Comparison of ENCODE assay signal across 1 cellular context in the genomic region with DNA sequence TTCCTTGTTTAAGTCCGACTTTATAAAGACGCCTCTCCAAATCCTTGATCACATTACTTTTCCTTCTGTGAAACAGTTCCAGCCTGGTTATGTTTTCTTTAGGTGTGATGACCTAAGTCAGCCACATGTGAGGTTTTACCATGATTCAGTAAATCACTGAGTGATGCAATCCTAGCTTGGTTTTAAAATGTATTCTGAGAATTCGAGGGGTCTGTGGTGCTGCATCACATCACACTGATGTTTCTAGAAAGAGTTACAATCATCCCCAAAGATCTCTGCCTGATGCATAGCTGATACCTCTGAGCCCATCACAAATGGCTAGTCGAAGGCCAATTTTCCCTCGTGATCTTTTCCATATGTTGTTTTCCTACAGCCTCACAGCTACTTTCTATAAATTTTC.
TF ChIP-seq lines count a peak whose summit lies in the region.

No MANE protein-coding gene starts in this region.

TF ChIP-seq in K562, 482 proteins besides CTCF, POLR2A, EP300 and RAD21 (continued from another document):
- TF ChIP-seq, protein P1, sequence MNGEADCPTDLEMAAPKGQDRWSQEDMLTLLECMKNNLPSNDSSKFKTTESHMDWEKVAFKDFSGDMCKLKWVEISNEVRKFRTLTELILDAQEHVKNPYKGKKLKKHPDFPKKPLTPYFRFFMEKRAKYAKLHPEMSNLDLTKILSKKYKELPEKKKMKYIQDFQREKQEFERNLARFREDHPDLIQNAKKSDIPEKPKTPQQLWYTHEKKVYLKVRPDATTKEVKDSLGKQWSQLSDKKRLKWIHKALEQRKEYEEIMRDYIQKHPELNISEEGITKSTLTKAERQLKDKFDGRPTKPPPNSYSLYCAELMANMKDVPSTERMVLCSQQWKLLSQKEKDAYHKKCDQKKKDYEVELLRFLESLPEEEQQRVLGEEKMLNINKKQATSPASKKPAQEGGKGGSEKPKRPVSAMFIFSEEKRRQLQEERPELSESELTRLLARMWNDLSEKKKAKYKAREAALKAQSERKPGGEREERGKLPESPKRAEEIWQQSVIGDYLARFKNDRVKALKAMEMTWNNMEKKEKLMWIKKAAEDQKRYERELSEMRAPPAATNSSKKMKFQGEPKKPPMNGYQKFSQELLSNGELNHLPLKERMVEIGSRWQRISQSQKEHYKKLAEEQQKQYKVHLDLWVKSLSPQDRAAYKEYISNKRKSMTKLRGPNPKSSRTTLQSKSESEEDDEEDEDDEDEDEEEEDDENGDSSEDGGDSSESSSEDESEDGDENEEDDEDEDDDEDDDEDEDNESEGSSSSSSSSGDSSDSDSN (IDR thresholded peaks at IDR 0.05; ENCODE audit: borderline replicate concordance in 1 of 2, low read depth in 2 of 2, low read length in 2 of 2): no peak
